In the genomic region with DNA sequence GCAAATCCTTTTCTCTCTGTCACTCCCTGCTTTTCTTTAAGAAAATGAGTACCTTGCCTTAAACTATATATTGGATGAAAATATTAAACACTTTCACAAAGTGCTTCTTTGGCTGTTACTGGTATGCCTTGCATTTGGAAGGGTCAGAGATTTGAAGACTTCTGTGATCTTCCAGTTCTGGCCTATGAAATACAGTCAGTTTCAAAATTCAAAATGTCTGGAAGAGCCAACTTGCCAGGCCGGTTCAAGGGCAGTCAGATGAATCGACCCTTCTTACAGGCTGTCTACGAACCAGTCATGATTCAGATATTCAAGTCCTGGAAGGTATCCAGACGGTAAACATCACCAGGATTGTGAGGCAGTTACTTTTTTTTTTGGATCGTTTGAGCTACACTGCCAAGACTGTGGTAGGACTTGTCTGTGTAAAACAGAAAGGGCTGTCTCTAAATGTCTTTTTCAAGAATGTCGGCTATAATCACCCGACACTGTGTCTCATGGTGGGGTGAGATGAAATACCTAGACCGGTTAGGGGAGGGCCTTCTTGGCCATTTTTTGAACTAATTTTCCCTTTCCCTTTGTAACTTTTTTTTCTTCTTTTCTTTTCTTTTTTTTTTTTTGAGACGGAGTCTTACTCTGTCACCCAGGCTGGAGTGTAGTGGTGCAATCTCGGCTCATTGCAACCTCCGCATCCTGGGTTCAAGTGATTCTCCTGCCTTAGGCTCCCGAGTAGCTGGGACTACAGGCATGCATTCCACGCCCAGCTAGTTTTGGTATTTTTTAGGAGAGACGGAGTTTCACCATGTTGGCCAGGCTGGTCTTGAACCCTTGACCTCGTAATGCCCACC, we compare ENCODE assay signal across 7 cellular contexts. TPM values are rescaled to one million over a fixed set of nuclear protein-coding genes. Genes with fewer than 3 reads are reported as not detected.
DNase-seq lines count a peak whose midpoint lies in the region; ATAC-seq and TF ChIP-seq lines count a peak whose summit lies in the region.

No MANE protein-coding gene starts in this region.

- intact Hi-C loops in esophagus squamous epithelium (cut with DNase I): no loop called here
- intact Hi-C loops in activated naive CD4-positive, alpha-beta T cell treated with anti-CD3 and anti-CD28 coated beads for 36 hours (cut with micrococcal nuclease): loop anchor here (5.0 kb wide), 1 partner anchor 239 kb away; a partner anchor contains a TSS

- H3K9me3 Mint-ChIP-seq in activated naive CD4-positive, alpha-beta T cell treated with anti-CD3 and anti-CD28 coated beads for 36 hours: no peaks in the 10 kb centered on the region

- H3K27me3 ChIP-seq in HL-60 (ENCODE audit: insufficient read depth, poor library complexity, severe bottlenecking): no peaks in the 10 kb centered on the region
- no peaks in the 10 kb centered on the region for H3K27me3 ChIP-seq in esophagus squamous epithelium

- no peak for ATAC-seq in HG03196 (IDR thresholded peaks at IDR 0.05; ENCODE audit: unreplicated experiment)

- DNase-seq in HL-60 (ENCODE audit: low read depth in 1 of 2, low spot score in 1 of 2) (no peak), RWPE1 (ENCODE audit: low spot score) (peak; percentile 91), esophagus squamous epithelium (lab: John Stamatoyannopoulos, UW) (no peak), non-pigmented ciliary epithelial cell (ENCODE audit: low read depth) (peak; percentile 99)
- no peak for DNase-seq in activated CD4-positive, alpha-beta T cell treated with anti-CD3 and anti-CD28 coated beads for 48 hours
- DNase-seq in activated naive CD4-positive, alpha-beta T cell treated with anti-CD3 and anti-CD28 coated beads for 36 hours: no peak

- H3K4me3 ChIP-seq in HL-60 (replicated peaks; ENCODE audit: insufficient read depth, low read length) (no peak overlapping the region), esophagus squamous epithelium (peak overlapping the region in 3 of 4 donors; percentile 0 to 39 (median 18))

- no peak overlapping the region for H3K4me3 Mint-ChIP-seq in activated naive CD4-positive, alpha-beta T cell treated with anti-CD3 and anti-CD28 coated beads for 36 hours

- CTCF ChIA-PET in RWPE1 (lab: Yijun Ruan, JAX): interaction anchor here (0.6 kb wide), 2 partner anchors 21 to 78 kb away, joined by 3 to 5 read pairs; no protein-coding TSS in a partner anchor
- CTCF ChIA-PET in activated naive CD4-positive, alpha-beta T cell treated with anti-CD3 and anti-CD28 coated beads for 36 hours (lab: Charles Lee): interaction anchor here (0.6 to 1.1 kb wide), 2 partner anchors 24 to 111 kb away, joined by 3 to 4 read pairs; no protein-coding TSS in a partner anchor

- H3K4me1 ChIP-seq in esophagus squamous epithelium: peaks cover 80 to 100% (median 92%) of the 10 kb centered on the region in 3 donors

- H3K27ac ChIP-seq in HL-60 (replicated peaks) (peak overlapping the region; percentile 34), RWPE1 (peak overlapping the region; percentile 98), esophagus squamous epithelium (peak overlapping the region; percentile 97 to 100 (median 98))

- H3K27ac Mint-ChIP-seq in activated naive CD4-positive, alpha-beta T cell treated with anti-CD3 and anti-CD28 coated beads for 36 hours: no peak overlapping the region

- H3K36me3 Mint-ChIP-seq in activated naive CD4-positive, alpha-beta T cell treated with anti-CD3 and anti-CD28 coated beads for 36 hours (ENCODE audit: low read depth): peaks cover 13% of the 10 kb centered on the region

- POLR2A ChIA-PET in RWPE1 (lab: Yijun Ruan, JAX; ENCODE audit: low non-redundant PET): interaction anchor here (0.6 to 1.0 kb wide), 4 partner anchors 10 to 99 kb away, joined by 3 to 5 read pairs (median 4); a partner anchor contains a TSS

- H3K36me3 ChIP-seq in esophagus squamous epithelium: peaks cover 0 to 44% (median 1%) of the 10 kb centered on the region in 3 donors

- H3K4me1 Mint-ChIP-seq in activated naive CD4-positive, alpha-beta T cell treated with anti-CD3 and anti-CD28 coated beads for 36 hours (ENCODE audit: low read depth): peaks cover 59% of the 10 kb centered on the region

- peak in 1 of 4 donors; percentile 5 for TF ChIP-seq POLR2A in esophagus squamous epithelium (IDR thresholded peaks at IDR 0.05)

- TF ChIP-seq CTCF in HL-60 (IDR thresholded peaks at IDR 0.05; ENCODE audit: insufficient read depth, low read length): no peak
- TF ChIP-seq CTCF in RWPE1 (conservative IDR thresholded peaks at IDR 0.05; ENCODE audit: low read depth): no peak
- no peak for TF ChIP-seq CTCF in esophagus squamous epithelium (IDR thresholded peaks at IDR 0.05)

- WGBS in esophagus squamous epithelium, 2 donors: 15 to 25% methylated on average over 8 to 14 of the region's 15 CpGs

- H3K27me3 Mint-ChIP-seq in activated naive CD4-positive, alpha-beta T cell treated with anti-CD3 and anti-CD28 coated beads for 36 hours (ENCODE audit: low read depth): peaks cover 13% of the 10 kb centered on the region

- no peaks in the 10 kb centered on the region for H3K9me3 ChIP-seq in esophagus squamous epithelium

RNA-seq across cellular contexts. Expression of a gene that starts 11.2 kb away (rescaled TPM):
- 100 to 1,000 TPM; 302 to 705 (median 414) TPM for total RNA-seq in esophagus squamous epithelium
- 100 to 1,000 TPM; 117 to 119 TPM for total RNA-seq in activated naive CD4-positive, alpha-beta T cell treated with anti-CD3 and anti-CD28 coated beads for 36 hours

RNA-seq across cellular contexts. Expression of a gene that starts 39.7 kb away (rescaled TPM):
- 100 to 1,000 TPM; 437 to 578 (median 516) TPM for total RNA-seq in esophagus squamous epithelium
- total RNA-seq in activated naive CD4-positive, alpha-beta T cell treated with anti-CD3 and anti-CD28 coated beads for 36 hours: 100 to 1,000 TPM; 299 to 324 TPM

RNA-seq across cellular contexts. Expression of a gene that starts 40.9 kb away (rescaled TPM):
- total RNA-seq in esophagus squamous epithelium: 1 to 10 TPM; 1.5 to 4.2 (median 2.7) TPM
- 100 to 1,000 TPM; 135 to 148 TPM for total RNA-seq in activated naive CD4-positive, alpha-beta T cell treated with anti-CD3 and anti-CD28 coated beads for 36 hours

Comparison
In these comparisons a context has a peak if more than half of its experiments do, and no peak if none do; other contexts are left out.
1. DNase-seq: peak in RWPE1 (single experiment) and non-pigmented ciliary epithelial cell (single experiment); none in HL-60 (0 of 2), esophagus squamous epithelium (single experiment), activated CD4-positive, alpha-beta T cell treated with anti-CD3 and anti-CD28 coated beads for 48 hours (single experiment) and activated naive CD4-positive, alpha-beta T cell treated with anti-CD3 and anti-CD28 coated beads for 36 hours (single experiment).
2. H3K27ac ChIP-seq: peak in every context shown above with its lines; median percentile 98 in esophagus squamous epithelium; 98 in RWPE1; 34 in HL-60.
3. RNA of a gene that starts 40.9 kb away (total RNA-seq): 135 to 148 TPM in activated naive CD4-positive, alpha-beta T cell treated with anti-CD3 and anti-CD28 coated beads for 36 hours; 1.5 to 4.2 TPM in esophagus squamous epithelium; every median in the first group is over 10 times any median in the second.